Comparison of ENCODE assay signal across 8 cellular contexts in the genomic region with DNA sequence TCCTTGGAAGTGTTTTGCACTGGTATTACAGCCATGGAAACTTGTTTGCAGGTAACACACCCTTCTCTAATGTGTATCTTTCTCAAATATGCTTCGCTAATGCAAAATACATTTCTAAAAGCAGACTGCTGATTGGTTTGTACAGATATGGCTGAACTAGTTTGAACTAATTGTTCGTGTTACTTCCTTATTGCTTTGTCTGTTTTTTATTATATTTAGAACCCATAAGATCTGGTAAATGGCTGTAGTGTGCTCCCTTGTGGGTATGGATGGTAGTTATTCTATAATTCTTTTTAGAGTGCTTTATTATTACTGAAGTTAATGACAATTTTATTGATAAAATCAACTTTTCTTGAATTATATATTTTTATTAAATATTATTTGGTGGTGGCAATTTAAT. TPM values are rescaled to one million over a fixed set of nuclear protein-coding genes. Genes with fewer than 3 reads are reported as not detected.
DNase-seq lines count a peak whose midpoint lies in the region; ATAC-seq, FAIRE-seq and TF ChIP-seq lines count a peak whose summit lies in the region.

No MANE protein-coding gene starts in this region.

- FAIRE-seq in HTR-8/SVneo (lab: Jason Lieb, UNC), result no peak

- no peak overlapping the region for H3K4me3 ChIP-seq in brain microvascular endothelial cell (ENCODE audit: low read depth, low read length)

- DNase-seq in brain microvascular endothelial cell (no peak), left lobe of liver (ENCODE audit: low spot score) (no peak), NCI-H526 treated with DMSO at 0.1 percent for 48 hours (lab: John Stamatoyannopoulos, UW) (no peak), HTR-8/SVneo (ENCODE audit: insufficient read length, low spot score) (no peak)

- H3K27ac ChIP-seq in 22Rv1 (no peak overlapping the region), brain microvascular endothelial cell (peak overlapping the region; percentile 68)

- TF ChIP-seq CTCF in 22Rv1 (IDR thresholded peaks at IDR 0.05) (peak; percentile 9; the same call in 1 of the 2 replicates), brain microvascular endothelial cell (IDR thresholded peaks at IDR 0.05; ENCODE audit: low read depth, low read length, missing control alignments) (peak; percentile 20)

- no peaks in the 10 kb centered on the region for H3K36me3 ChIP-seq in brain microvascular endothelial cell (replicated peaks)

- ATAC-seq in left lobe of liver (peak; percentile 62), GM18870 (IDR thresholded peaks at IDR 0.05; ENCODE audit: unreplicated experiment) (no peak), GM18502 (IDR thresholded peaks at IDR 0.05; ENCODE audit: poor library complexity, unreplicated experiment) (no peak)

- H3K27me3 ChIP-seq in brain microvascular endothelial cell (replicated peaks), result no peaks in the 10 kb centered on the region

- TF ChIP-seq EP300 in Ishikawa (IDR thresholded peaks at IDR 0.05; ENCODE audit: borderline replicate concordance), result no peak

- TF ChIP-seq RAD21 in Ishikawa (IDR thresholded peaks at IDR 0.05; ENCODE audit: low read depth), result peak; percentile 6

- in situ Hi-C loops in brain microvascular endothelial cell (cut with HindIII; ENCODE audit: low pct_ligation_motif_present, low sequenced_read_pairs), result no loop called here

TF ChIP-seq in Ishikawa, 13 proteins besides CTCF, POLR2A, EP300 and RAD21:
- no peak for TF ChIP-seq EGR1 (IDR thresholded peaks at IDR 0.05)
- TF ChIP-seq, protein P1, sequence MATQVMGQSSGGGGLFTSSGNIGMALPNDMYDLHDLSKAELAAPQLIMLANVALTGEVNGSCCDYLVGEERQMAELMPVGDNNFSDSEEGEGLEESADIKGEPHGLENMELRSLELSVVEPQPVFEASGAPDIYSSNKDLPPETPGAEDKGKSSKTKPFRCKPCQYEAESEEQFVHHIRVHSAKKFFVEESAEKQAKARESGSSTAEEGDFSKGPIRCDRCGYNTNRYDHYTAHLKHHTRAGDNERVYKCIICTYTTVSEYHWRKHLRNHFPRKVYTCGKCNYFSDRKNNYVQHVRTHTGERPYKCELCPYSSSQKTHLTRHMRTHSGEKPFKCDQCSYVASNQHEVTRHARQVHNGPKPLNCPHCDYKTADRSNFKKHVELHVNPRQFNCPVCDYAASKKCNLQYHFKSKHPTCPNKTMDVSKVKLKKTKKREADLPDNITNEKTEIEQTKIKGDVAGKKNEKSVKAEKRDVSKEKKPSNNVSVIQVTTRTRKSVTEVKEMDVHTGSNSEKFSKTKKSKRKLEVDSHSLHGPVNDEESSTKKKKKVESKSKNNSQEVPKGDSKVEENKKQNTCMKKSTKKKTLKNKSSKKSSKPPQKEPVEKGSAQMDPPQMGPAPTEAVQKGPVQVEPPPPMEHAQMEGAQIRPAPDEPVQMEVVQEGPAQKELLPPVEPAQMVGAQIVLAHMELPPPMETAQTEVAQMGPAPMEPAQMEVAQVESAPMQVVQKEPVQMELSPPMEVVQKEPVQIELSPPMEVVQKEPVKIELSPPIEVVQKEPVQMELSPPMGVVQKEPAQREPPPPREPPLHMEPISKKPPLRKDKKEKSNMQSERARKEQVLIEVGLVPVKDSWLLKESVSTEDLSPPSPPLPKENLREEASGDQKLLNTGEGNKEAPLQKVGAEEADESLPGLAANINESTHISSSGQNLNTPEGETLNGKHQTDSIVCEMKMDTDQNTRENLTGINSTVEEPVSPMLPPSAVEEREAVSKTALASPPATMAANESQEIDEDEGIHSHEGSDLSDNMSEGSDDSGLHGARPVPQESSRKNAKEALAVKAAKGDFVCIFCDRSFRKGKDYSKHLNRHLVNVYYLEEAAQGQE (IDR thresholded peaks at IDR 0.05; ENCODE audit: low read depth), result no peak
- TF ChIP-seq TEAD4 (IDR thresholded peaks at IDR 0.05), result no peak
- no peak for TF ChIP-seq NFIC (IDR thresholded peaks at IDR 0.05)
- no peak for TF ChIP-seq ZBTB7A (IDR thresholded peaks at IDR 0.05; ENCODE audit: low read depth)
- no peak for TF ChIP-seq YY1 (IDR thresholded peaks at IDR 0.05; ENCODE audit: low read depth)
- TF ChIP-seq TCF12 (IDR thresholded peaks at IDR 0.05; ENCODE audit: low read depth), result no peak
- TF ChIP-seq FOXM1 (IDR thresholded peaks at IDR 0.05; ENCODE audit: borderline replicate concordance, low read depth), result no peak
- no peak for TF ChIP-seq CEBPB (IDR thresholded peaks at IDR 0.05)
- TF ChIP-seq MAX (IDR thresholded peaks at IDR 0.05), result no peak
- no peak for TF ChIP-seq TAF1 (IDR thresholded peaks at IDR 0.05; ENCODE audit: low read depth)

RNA-seq across cellular contexts. Expression of gene ATF7IP, which starts 53.0 kb away (rescaled TPM):
- total RNA-seq in left lobe of liver, result 38.8 TPM
